Comparison of ENCODE assay signal across 8 cellular contexts in the genomic region with DNA sequence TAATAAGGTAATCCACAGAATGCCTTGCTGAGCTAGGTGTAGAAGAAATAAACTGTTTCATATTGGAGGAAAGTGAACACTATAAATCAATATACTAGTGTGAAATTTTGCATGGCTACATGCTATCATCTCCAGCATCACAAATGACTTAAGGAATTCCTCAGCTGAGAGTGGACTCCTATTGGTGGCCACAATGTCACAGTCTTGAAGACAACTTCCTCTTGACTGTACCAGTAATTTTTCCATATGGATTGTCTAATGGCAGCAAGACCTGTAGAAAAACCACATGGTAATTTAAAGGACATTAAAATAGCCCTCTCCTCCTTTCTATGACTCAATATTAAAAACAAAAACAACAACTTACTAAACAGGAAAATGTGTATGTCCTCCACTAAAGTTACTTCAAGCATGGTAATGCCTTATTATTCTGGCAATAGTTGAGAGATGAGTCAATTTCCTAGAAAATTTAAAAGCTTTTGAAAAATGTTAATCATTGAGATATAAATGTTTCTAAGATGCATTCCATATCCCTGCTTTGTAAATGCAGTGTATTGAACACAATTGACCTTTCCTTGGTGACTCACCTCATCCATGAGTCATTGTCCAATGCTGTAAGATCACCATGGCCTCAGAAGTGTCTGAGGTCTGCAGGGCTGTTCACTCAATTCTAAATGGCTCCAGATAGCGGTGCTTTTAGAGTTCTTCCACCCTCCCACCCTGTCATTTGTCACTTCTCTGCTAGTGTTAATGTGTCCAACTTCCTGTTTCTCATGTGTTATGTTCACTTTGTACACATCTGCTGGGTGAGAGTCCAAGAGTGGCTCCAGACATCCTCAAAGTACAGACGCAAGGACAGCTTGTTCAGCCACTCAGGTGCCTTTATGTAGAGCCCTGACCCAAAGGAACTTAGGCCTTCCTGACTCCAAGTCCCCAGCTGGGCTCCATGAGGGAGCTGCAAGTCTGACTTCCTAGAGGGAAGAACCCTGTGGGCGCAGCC. TPM values are rescaled to one million over a fixed set of nuclear protein-coding genes. Genes with fewer than 3 reads are reported as not detected.
DNase-seq lines count a peak whose midpoint lies in the region; ATAC-seq and TF ChIP-seq lines count a peak whose summit lies in the region.

No MANE protein-coding gene starts in this region.

- no peak for TF ChIP-seq CTCF in transverse colon (IDR thresholded peaks at IDR 0.05)

- in situ Hi-C loops in SK-MEL-5 (cut with HindIII; ENCODE audit: low pct_unique_long_range_greater_than_20kb, low sequenced_read_pairs) (no loop called here), transverse colon (cut with MboI; ENCODE audit: low pct_ligation_motif_present in 1 of 4, low pct_unique_long_range_greater_than_20kb in 1 of 4, low sequenced_read_pairs in 3 of 4) (no loop called here)

- H3K4me3 Mint-ChIP-seq in activated T-cell treated with anti-CD3 and anti-CD28 coated beads, Interleukin-2, amount 50 U/mL, for 72 hours: no peak overlapping the region
- H3K4me3 Mint-ChIP-seq in activated T-cell treated with anti-CD3 and anti-CD28 coated beads, Interleukin-2, amount 50 U/mL, for 24 hours: no peak overlapping the region

- H3K4me3 ChIP-seq in transverse colon: no peak overlapping the region

- peaks cover 0 to 14% (median 10%) of the 10 kb centered on the region in 4 donors for H3K4me1 ChIP-seq in transverse colon

- H3K4me1 Mint-ChIP-seq in activated T-cell treated with anti-CD3 and anti-CD28 coated beads, Interleukin-2, amount 50 U/mL, for 72 hours (ENCODE audit: low read depth): peaks cover 14% of the 10 kb centered on the region
- peaks cover 12% of the 10 kb centered on the region for H3K4me1 Mint-ChIP-seq in activated T-cell treated with anti-CD3 and anti-CD28 coated beads, Interleukin-2, amount 50 U/mL, for 24 hours (ENCODE audit: low read depth)

- peaks cover 1 to 2% of the 10 kb centered on the region in 2 donors for H3K9me3 Mint-ChIP-seq in activated T-cell treated with anti-CD3 and anti-CD28 coated beads, Interleukin-2, amount 50 U/mL, for 72 hours
- H3K9me3 Mint-ChIP-seq in activated T-cell treated with anti-CD3 and anti-CD28 coated beads, Interleukin-2, amount 50 U/mL, for 24 hours: no peaks in the 10 kb centered on the region

- H3K9me3 ChIP-seq in transverse colon: no peaks in the 10 kb centered on the region

- peak; percentile 5 to 22 for DNase-seq in activated T-cell treated with anti-CD3 and anti-CD28 coated beads, Interleukin-2, amount 50 U/mL, for 72 hours
- DNase-seq in activated T-cell treated with anti-CD3 and anti-CD28 coated beads, Interleukin-2, amount 50 U/mL, for 24 hours: no peak
- peak; percentile 66 for DNase-seq in SK-MEL-5 (ENCODE audit: low read depth, low spot score)
- peak; percentile 84 for DNase-seq in fibroblast of the conjunctiva (ENCODE audit: low read depth)
- peak; percentile 28 for DNase-seq in transverse colon
- no peak for DNase-seq in DMS79 (lab: John Stamatoyannopoulos, UW)
- DNase-seq in NCI-H187 (lab: John Stamatoyannopoulos, UW): no peak
- DNase-seq in NCI-H748 treated with DMSO at 0.1 percent for 48 hours (lab: John Stamatoyannopoulos, UW): no peak

- peak overlapping the region in 3 of 4 donors; percentile 46 to 63 (median 62) for H3K27ac ChIP-seq in transverse colon

- TF ChIP-seq EP300 in transverse colon (IDR thresholded peaks at IDR 0.05; ENCODE audit: low read depth): no peak

- H3K27me3 ChIP-seq in transverse colon: no peaks in the 10 kb centered on the region

- 14 to 47% methylated on average over 1 to 3 of the region's 3 CpGs for WGBS in transverse colon (ENCODE audit: low coverage in 1 of 2), 2 donors

- no peaks in the 10 kb centered on the region for H3K36me3 Mint-ChIP-seq in activated T-cell treated with anti-CD3 and anti-CD28 coated beads, Interleukin-2, amount 50 U/mL, for 72 hours (ENCODE audit: insufficient read depth in 2 of 2)
- no peaks in the 10 kb centered on the region for H3K36me3 Mint-ChIP-seq in activated T-cell treated with anti-CD3 and anti-CD28 coated beads, Interleukin-2, amount 50 U/mL, for 24 hours (ENCODE audit: low read depth)

- ATAC-seq in activated T-cell treated with anti-CD3 and anti-CD28 coated beads, Interleukin-2, amount 50 U/mL, for 72 hours (replicated peaks in 1 of 2): peak; percentile 90 to 91

- no peak overlapping the region for H3K27ac Mint-ChIP-seq in activated T-cell treated with anti-CD3 and anti-CD28 coated beads, Interleukin-2, amount 50 U/mL, for 72 hours
- no peak overlapping the region for H3K27ac Mint-ChIP-seq in activated T-cell treated with anti-CD3 and anti-CD28 coated beads, Interleukin-2, amount 50 U/mL, for 24 hours

- no peak for TF ChIP-seq POLR2A in transverse colon (IDR thresholded peaks at IDR 0.05)

- no peaks in the 10 kb centered on the region for H3K36me3 ChIP-seq in transverse colon

- intact Hi-C loops in transverse colon (cut with DNase I; ENCODE audit: low total_unique reads): no loop called here

- no peaks in the 10 kb centered on the region for H3K27me3 Mint-ChIP-seq in activated T-cell treated with anti-CD3 and anti-CD28 coated beads, Interleukin-2, amount 50 U/mL, for 72 hours (ENCODE audit: low read depth)
- no peaks in the 10 kb centered on the region for H3K27me3 Mint-ChIP-seq in activated T-cell treated with anti-CD3 and anti-CD28 coated beads, Interleukin-2, amount 50 U/mL, for 24 hours

RNA-seq across cellular contexts. Expression of a gene that starts 32.8 kb away (rescaled TPM):
- total RNA-seq in activated T-cell treated with anti-CD3 and anti-CD28 coated beads, Interleukin-2, amount 50 U/mL, for 72 hours: not detected
- total RNA-seq in SK-MEL-5 (2014; rRNA removed; shearing (Covaris generic)): 0.18 TPM in 1 of 2 replicates, not detected in the other
- polyA plus RNA-seq in SK-MEL-5 (2015; cell fraction: cytosol; rRNA removed): not detected in 2 replicates
- 0.15 TPM in 1 of 2 replicates, not detected in the other for polyA plus RNA-seq in SK-MEL-5 (2015; cell fraction: nucleus; rRNA removed)
- total RNA-seq in transverse colon: 1 to 10 TPM in 1 of 4 donors, under 1 TPM in 1, not detected in 2; 0.64 to 1.9 TPM

Comparison
In these comparisons a context has a peak if more than half of its experiments do, and no peak if none do; other contexts are left out.
1. DNase-seq: peak in activated T-cell treated with anti-CD3 and anti-CD28 coated beads, Interleukin-2, amount 50 U/mL, for 72 hours (2 of 2), SK-MEL-5 (single experiment), fibroblast of the conjunctiva (single experiment) and transverse colon (single experiment); none in activated T-cell treated with anti-CD3 and anti-CD28 coated beads, Interleukin-2, amount 50 U/mL, for 24 hours (single experiment), DMS79 (single experiment), NCI-H187 (0 of 2) and NCI-H748 treated with DMSO at 0.1 percent for 48 hours (single experiment).